27 cellular contexts compared by ENCODE assay signal in genomic region chr3:83460051-83460450, GRCh38.
"Had no signal": no experiment of that assay in that cellular context is flagged by ENCODE, and none has a peak within 500 bp of the region (broad histone marks: within the 10 kb centered on the region; RNA-seq: fewer than 3 reads in every experiment).

No MANE protein-coding gene starts in this region.

- H3K27ac ChIP-seq: ascending aorta, cardiac muscle cell, colonic mucosa, Peyer's patch, SK-N-MC had no signal

- H3K9me3 ChIP-seq: ascending aorta, colonic mucosa, MG63 had no signal

- H3K4me1 ChIP-seq: ascending aorta, colonic mucosa, Peyer's patch had no signal

- H3K4me3 ChIP-seq: ascending aorta, cardiac muscle cell, colonic mucosa, MG63, Peyer's patch, SK-N-MC had no signal

- DNase-seq: activated CD4-positive, alpha-beta T cell treated with anti-CD3 and anti-CD28 coated beads for 36 hours; activated CD4-positive, alpha-beta T cell treated with anti-CD3 and anti-CD28 coated beads, Interleukin-2, amount 10 ng/mL, durations not matched to agents 7 days and 5 days; activated CD4-positive, alpha-beta T cell treated with anti-CD3 and anti-CD28 coated beads, Interleukin-2, amount 50 U/mL, for 48 hours; activated CD8-positive, alpha-beta T cell treated with anti-CD3 and anti-CD28 coated beads, Interleukin-2, amount 10 ng/mL, durations not matched to agents 7 days and 5 days; activated gamma-delta T cell; activated naive CD4-positive, alpha-beta T cell treated with Interleukin-2 at 50 U/mL for 16 hours; activated naive CD8-positive, alpha-beta T cell treated with anti-CD3 and anti-CD28 coated beads, Interleukin-2, amount 10 ng/mL, durations not matched to agents 7 days and 5 days; activated T-cell treated with anti-CD3 and anti-CD28 coated beads, Interleukin-2, amount 50 U/mL, for 24 hours; amygdala; colonic mucosa; Kasumi-1; MG63; NCI-H1048; NCI-H1105 treated with DMSO at 0.1 percent for 48 hours; NCI-H1436; NCI-H1694 treated with DMSO at 0.1 percent for 48 hours; NCI-H2029; NCI-H345; NCI-H510A; NCI-H526; NCI-H774; Peyer's patch; RPMI8226 had no signal

- H3K27me3 ChIP-seq: ascending aorta, cardiac muscle cell, colonic mucosa, MG63, Peyer's patch had no signal

- ATAC-seq: activated CD4-positive, alpha-beta T cell treated with anti-CD3 and anti-CD28 coated beads for 36 hours; activated CD4-positive, CD25-positive, alpha-beta regulatory T cell treated with anti-CD3 and anti-CD28 coated beads, Interleukin-2, amount 50 U/mL, for 24 hours; activated CD8-positive, alpha-beta T cell treated with anti-CD3 and anti-CD28 coated beads, Interleukin-2, amount 10 ng/mL, durations not matched to agents 7 days and 5 days had no signal

- H3K36me3 ChIP-seq: ascending aorta, cardiac muscle cell, colonic mucosa, MG63, Peyer's patch had no signal
